In genomic region chr1:3273447-3273846, GRCh38 we compare ENCODE assay signal across 28 cellular contexts.
"Had no signal": no experiment of that assay in that cellular context is flagged by ENCODE, and none has a peak within 500 bp of the region (broad histone marks: within the 10 kb centered on the region; RNA-seq: fewer than 3 reads in every experiment).

No MANE protein-coding gene starts in this region.

- H3K4me3 Mint-ChIP-seq: effector memory CD8-positive, alpha-beta T cell; memory B cell; mesothelial cell of epicardium; naive B cell; natural killer cell treated with Interleukin-12 subunit alpha and Interleukin-12 subunit beta and Interleukin-15 and Interleukin-18, amount 100 ng/mL, for 72 hours; stimulated activated memory B cell treated with anti-CD40 and anti-IgM and Interleukin-4, amounts not matched to agents 10 μg/mL and 1 μg/mL and 100 μg/mL, for 72 hours had no signal

- ATAC-seq: effector memory CD8-positive, alpha-beta T cell; heart left ventricle; left lobe of liver; mucosa of descending colon; natural killer cell treated with Interleukin-12 subunit alpha and Interleukin-12 subunit beta and Interleukin-15 and Interleukin-18, amount 100 ng/mL, for 72 hours; psoas muscle; right cardiac atrium; stimulated activated memory B cell treated with anti-CD40 and anti-IgM and Interleukin-4, amounts not matched to agents 10 μg/mL and 1 μg/mL and 100 μg/mL, for 72 hours; stimulated activated naive CD8-positive, alpha-beta T cell treated with anti-CD3 and anti-CD28 coated beads, Interleukin-15, Interleukin-2, amounts not matched to agents 100 U/mL and 50 U/mL, for 24 hours had no signal

- H3K27ac Mint-ChIP-seq: effector memory CD8-positive, alpha-beta T cell; memory B cell; mesothelial cell of epicardium; naive B cell; natural killer cell treated with Interleukin-12 subunit alpha and Interleukin-12 subunit beta and Interleukin-15 and Interleukin-18, amount 100 ng/mL, for 72 hours; stimulated activated memory B cell treated with anti-CD40 and anti-IgM and Interleukin-4, amounts not matched to agents 10 μg/mL and 1 μg/mL and 100 μg/mL, for 72 hours had no signal

- H3K4me2 ChIP-seq: hepatocyte had no signal

- H3K36me3 ChIP-seq: heart left ventricle, ovary, spleen, tibial artery, upper lobe of left lung, vagina had no signal

- H3K79me2 ChIP-seq: hepatocyte had no signal

- H3K4me1 Mint-ChIP-seq: memory B cell; naive B cell; stimulated activated memory B cell treated with anti-CD40 and anti-IgM and Interleukin-4, amounts not matched to agents 10 μg/mL and 1 μg/mL and 100 μg/mL, for 72 hours had no signal

- H3K27me3 Mint-ChIP-seq: naive B cell; natural killer cell treated with Interleukin-12 subunit alpha and Interleukin-12 subunit beta and Interleukin-15 and Interleukin-18, amount 100 ng/mL, for 72 hours; stimulated activated memory B cell treated with anti-CD40 and anti-IgM and Interleukin-4, amounts not matched to agents 10 μg/mL and 1 μg/mL and 100 μg/mL, for 72 hours had no signal

- H3K27me3 ChIP-seq: heart left ventricle, ovary, testis, tibial artery, upper lobe of left lung, vagina had no signal

- H2AFZ ChIP-seq: hepatocyte had no signal

- H3K36me3 Mint-ChIP-seq: mesothelial cell of epicardium; naive B cell; natural killer cell treated with Interleukin-12 subunit alpha and Interleukin-12 subunit beta and Interleukin-15 and Interleukin-18, amount 100 ng/mL, for 72 hours; stimulated activated memory B cell treated with anti-CD40 and anti-IgM and Interleukin-4, amounts not matched to agents 10 μg/mL and 1 μg/mL and 100 μg/mL, for 72 hours had no signal

- H3K27ac ChIP-seq: coronary artery, heart left ventricle, hepatocyte, ovary, psoas muscle, skin epidermis, spleen, testis, tibial artery, upper lobe of left lung, vagina had no signal

- FAIRE-seq: frontal cortex, kidney had no signal

- H3K4me1 ChIP-seq: psoas muscle, spleen, upper lobe of left lung had no signal

- H3K9me3 ChIP-seq: heart left ventricle, mucosa of descending colon, ovary, psoas muscle, spleen, testis, tibial artery, upper lobe of left lung, vagina had no signal

- DNase-seq: effector memory CD8-positive, alpha-beta T cell; heart left ventricle; kidney; mucosa of descending colon; naive B cell; occipital lobe; ovary; posterior cingulate gyrus; psoas muscle; right cardiac atrium; spleen; stimulated activated CD4-positive, alpha-beta T cell treated with anti-CD3 and anti-CD28 coated beads, Interleukin-4, amount 100 ng/mL, for 4 hours; stimulated activated naive CD8-positive, alpha-beta T cell treated with anti-CD3 and anti-CD28 coated beads, Interleukin-15, Interleukin-2, amounts not matched to agents 100 U/mL and 50 U/mL, for 24 hours; substantia nigra; testis; tibial artery; upper lobe of left lung had no signal

- H3K9me3 Mint-ChIP-seq: effector memory CD8-positive, alpha-beta T cell; mesothelial cell of epicardium; natural killer cell treated with Interleukin-12 subunit alpha and Interleukin-12 subunit beta and Interleukin-15 and Interleukin-18, amount 100 ng/mL, for 72 hours had no signal

- H3K4me3 ChIP-seq: coronary artery, heart left ventricle, hepatocyte, lung, mucosa of descending colon, ovary, psoas muscle, skin epidermis, spleen, testis, tibial artery, upper lobe of left lung, vagina had no signal
